1 cellular context compared by ENCODE assay signal in genomic region chr3:193743702-193744047, GRCh38.
TF ChIP-seq lines count a peak whose summit lies in the region.

No MANE protein-coding gene starts in this region.

TF ChIP-seq in SK-N-SH treated with all-trans-retinoic acid at 6 μM for 48 hours, 23 proteins besides CTCF, POLR2A, EP300 and RAD21 (continued from another document):
- TF ChIP-seq CSRNP3 (CRISPR knock-in tag; IDR thresholded peaks at IDR 0.05) (no peak), ZFP30 (CRISPR knock-in tag; IDR thresholded peaks at IDR 0.05) (no peak), ZC3H10 (CRISPR knock-in tag; IDR thresholded peaks at IDR 0.05) (no peak), ZNF565 (CRISPR knock-in tag; conservative IDR thresholded peaks at IDR 0.05; ENCODE audit: low read depth) (no peak), TSHZ2 (CRISPR knock-in tag; IDR thresholded peaks at IDR 0.05) (no peak), OSR1 (CRISPR knock-in tag; IDR thresholded peaks at IDR 0.05) (no peak), TCF4 (CRISPR knock-in tag; IDR thresholded peaks at IDR 0.05; ENCODE audit: borderline replicate concordance) (no peak), ESRRG (CRISPR knock-in tag; IDR thresholded peaks at IDR 0.05) (no peak), CSDC2 (CRISPR knock-in tag; IDR thresholded peaks at IDR 0.05) (no peak), BACH2 (CRISPR knock-in tag; IDR thresholded peaks at IDR 0.05; ENCODE audit: borderline replicate concordance) (no peak)
TF ChIP-seq in SK-N-SH treated with all-trans-retinoic acid at 6 μM for 48 hours: peak in this region for 0.
